10 cellular contexts compared by ENCODE assay signal in the genomic region with DNA sequence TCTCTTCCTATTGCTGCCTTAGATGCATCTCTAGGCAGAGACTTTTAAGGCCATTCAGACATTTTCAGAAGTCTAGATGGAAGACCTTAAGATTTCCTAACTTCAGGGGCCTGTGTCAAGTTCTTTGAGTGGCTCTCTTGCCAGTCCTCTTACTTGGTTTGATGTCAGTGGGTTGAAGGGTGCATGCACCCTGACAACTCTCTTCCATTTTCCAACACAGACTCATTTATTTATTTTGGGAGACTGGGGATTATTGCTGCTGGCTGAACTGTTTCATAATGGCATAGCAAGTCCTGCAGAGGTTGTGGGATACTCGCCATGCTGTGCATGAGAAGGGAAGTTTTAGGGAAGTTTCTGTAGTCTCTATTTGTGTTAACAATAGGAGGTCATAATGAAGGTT. TPM values are rescaled to one million over a fixed set of nuclear protein-coding genes. Genes with fewer than 3 reads are reported as not detected.
"Had no signal": no experiment of that assay in that cellular context is flagged by ENCODE, and none has a peak within 500 bp of the region (broad histone marks: within the 10 kb centered on the region; RNA-seq: fewer than 3 reads in every experiment).

No MANE protein-coding gene starts in this region.

- H3K27ac ChIP-seq: GM23248, HL-60 had no signal

- H3K4me3 ChIP-seq: GM23248 had no signal

- ATAC-seq: HepG2 had no signal

- DNase-seq: GM23248, GOT3, H9, HCEC 1CT, KBM-7 had no signal

RNA-seq across cellular contexts. Expression of a gene that starts 39.0 kb away (rescaled TPM):
- total RNA-seq: GM23248, HepG2, HT1080 had no signal
- polyA plus RNA-seq: GM23248, HepG2, IgD-negative memory B cell had no signal

RNA-seq across cellular contexts. Expression of a gene that starts 50.7 kb away (rescaled TPM):
- total RNA-seq: GM23248, H4, H9, HepG2, HT1080 had no signal
- polyA plus RNA-seq: GM23248, HepG2, IgD-negative memory B cell had no signal
